In the genomic region with DNA sequence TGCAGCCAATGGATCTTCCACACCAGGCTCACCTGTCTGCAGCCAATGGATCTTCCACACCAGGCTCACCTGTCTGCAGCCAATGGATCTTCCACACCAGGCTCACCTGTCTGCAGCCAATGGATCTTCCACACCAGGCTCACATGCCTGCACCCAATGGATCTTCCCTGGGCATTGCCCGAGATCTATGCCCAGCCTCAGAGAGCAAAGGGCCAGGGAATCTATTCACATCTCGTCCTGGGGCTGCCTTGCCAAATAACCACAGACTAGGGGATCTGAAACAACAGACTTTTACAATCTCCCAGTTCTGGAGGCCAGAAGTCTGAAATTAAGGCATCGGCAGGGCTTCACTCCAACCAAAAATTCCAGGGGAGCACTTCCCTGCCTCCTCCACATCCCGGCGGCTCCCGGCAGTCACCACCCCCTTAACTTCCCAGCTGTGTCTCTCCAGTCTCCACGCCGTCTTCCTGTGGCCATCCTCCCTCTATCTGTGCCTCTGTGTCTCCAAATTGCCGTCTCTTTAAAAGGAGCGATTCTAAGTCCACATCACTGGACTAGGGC, we compare ENCODE assay signal across 36 cellular contexts.
"Had no signal": no experiment of that assay in that cellular context is flagged by ENCODE, and none has a peak within 500 bp of the region (broad histone marks: within the 10 kb centered on the region; RNA-seq: fewer than 3 reads in every experiment).

No MANE protein-coding gene starts in this region.

- H3K36me3 ChIP-seq: adrenal gland, breast epithelium, Peyer's patch had no signal

- H3K9me3 ChIP-seq: adrenal gland, body of pancreas, breast epithelium, Peyer's patch had no signal

- H3K4me3 Mint-ChIP-seq: activated B cell treated with CpG ODN at 0.5 μM for 24 hours; activated CD4-positive, alpha-beta memory T cell treated with anti-CD3 and anti-CD28 coated beads, Interleukin-2, amount 10 ng/mL, durations not matched to agents 7 days and 5 days; activated naive CD8-positive, alpha-beta T cell treated with anti-CD3 and anti-CD28 coated beads for 36 hours; activated T-helper 17 cell treated with anti-CD3 and anti-CD28 coated beads, Interleukin-2, amount 50 U/mL, for 72 hours had no signal

- H3K27me3 ChIP-seq: body of pancreas, Peyer's patch had no signal

- H3K4me3 ChIP-seq: adrenal gland, body of pancreas, breast epithelium, Peyer's patch had no signal

- H3K27ac ChIP-seq: adrenal gland, body of pancreas, breast epithelium, KMS-11, Peyer's patch, VCaP had no signal

- H3K27ac Mint-ChIP-seq: activated B cell treated with CpG ODN at 0.5 μM for 24 hours; activated CD4-positive, alpha-beta memory T cell treated with anti-CD3 and anti-CD28 coated beads, Interleukin-2, amount 10 ng/mL, durations not matched to agents 7 days and 5 days; activated naive CD8-positive, alpha-beta T cell treated with anti-CD3 and anti-CD28 coated beads for 36 hours; activated T-helper 17 cell treated with anti-CD3 and anti-CD28 coated beads, Interleukin-2, amount 50 U/mL, for 72 hours had no signal

- H3K4me1 Mint-ChIP-seq: activated B cell treated with CpG ODN at 0.5 μM for 24 hours; activated CD4-positive, alpha-beta memory T cell treated with anti-CD3 and anti-CD28 coated beads, Interleukin-2, amount 10 ng/mL, durations not matched to agents 7 days and 5 days; activated naive CD8-positive, alpha-beta T cell treated with anti-CD3 and anti-CD28 coated beads for 36 hours had no signal

- ATAC-seq: activated T-helper 17 cell treated with anti-CD3 and anti-CD28 coated beads, Interleukin-2, amount 50 U/mL, for 72 hours; body of pancreas; PC-3 had no signal

- H3K36me3 Mint-ChIP-seq: activated naive CD8-positive, alpha-beta T cell treated with anti-CD3 and anti-CD28 coated beads for 36 hours had no signal

- H3K27me3 Mint-ChIP-seq: activated CD4-positive, alpha-beta memory T cell treated with anti-CD3 and anti-CD28 coated beads, Interleukin-2, amount 10 ng/mL, durations not matched to agents 7 days and 5 days; activated naive CD8-positive, alpha-beta T cell treated with anti-CD3 and anti-CD28 coated beads for 36 hours had no signal

- H3K9me3 Mint-ChIP-seq: activated B cell treated with CpG ODN at 0.5 μM for 24 hours; activated CD4-positive, alpha-beta memory T cell treated with anti-CD3 and anti-CD28 coated beads, Interleukin-2, amount 10 ng/mL, durations not matched to agents 7 days and 5 days; activated naive CD8-positive, alpha-beta T cell treated with anti-CD3 and anti-CD28 coated beads for 36 hours; activated T-helper 17 cell treated with anti-CD3 and anti-CD28 coated beads, Interleukin-2, amount 50 U/mL, for 72 hours had no signal

- H3K4me1 ChIP-seq: adrenal gland, body of pancreas, breast epithelium, Peyer's patch had no signal

- DNase-seq: activated B cell treated with CpG ODN at 0.5 μM for 24 hours; activated CD4-positive, alpha-beta memory T cell treated with anti-CD3 and anti-CD28 coated beads, Interleukin-2, amount 10 ng/mL, durations not matched to agents 7 days and 5 days; activated CD4-positive, alpha-beta T cell treated with anti-CD3 and anti-CD28 coated beads for 4 hours; activated CD4-positive, CD25-positive, alpha-beta regulatory T cell treated with anti-CD3 and anti-CD28 coated beads, Interleukin-2, amount 50 U/mL, for 72 hours; activated effector memory CD4-positive, alpha-beta T cell treated with anti-CD3 and anti-CD28 coated beads, Interleukin-2, amount 50 U/mL, for 16 hours; activated naive CD4-positive, alpha-beta T cell; activated naive CD4-positive, alpha-beta T cell treated with anti-CD3 and anti-CD28 coated beads, Interleukin-2, amount 50 U/mL, for 16 hours; activated naive CD8-positive, alpha-beta T cell treated with anti-CD3 and anti-CD28 coated beads for 36 hours; activated T-cell treated with anti-CD3 and anti-CD28 coated beads, Interleukin-2, amount 50 U/mL, for 48 hours; body of pancreas; caudate nucleus; MM.1S; MV-4-11; NCI-H1092 treated with DMSO at 0.1 percent for 48 hours; NCI-H1417; NCI-H146; NCI-H187; NCI-H2029 treated with DMSO at 0.1 percent for 48 hours; NCI-H2107; NCI-H2171; NCI-H510A; NCI-H526; NCI-H748 treated with DMSO at 0.1 percent for 48 hours; NK-92 treated with Interleukin-12 subunit alpha and Interleukin-12 subunit beta, amount 100 ng/mL, for 24 hours; PC-3; RPMI8226; SW 1271; T-helper 1 cell; T-helper 2 cell; T-helper 9 cell had no signal
